Comparison of ENCODE assay signal across 25 cellular contexts in the genomic region with DNA sequence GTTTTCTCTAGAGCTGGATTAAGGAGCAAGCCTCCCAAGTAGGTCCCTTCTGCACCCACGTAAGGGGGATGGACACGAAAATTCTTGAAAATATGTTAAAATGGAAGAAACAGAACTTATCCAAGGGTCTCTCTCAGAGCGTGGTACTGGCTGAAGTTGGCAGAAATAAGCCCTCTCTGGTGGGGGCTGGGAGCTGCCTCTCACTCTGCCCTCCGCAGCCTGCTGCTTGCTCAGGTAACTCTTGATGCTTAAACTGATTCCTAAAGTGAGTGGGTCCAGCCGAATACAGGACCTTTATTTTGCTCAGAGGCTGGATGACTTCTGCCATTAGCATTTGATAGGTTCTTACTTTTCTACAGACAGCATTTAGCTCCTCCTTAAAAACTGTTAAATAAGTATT.
DNase-seq lines count a peak whose midpoint lies in the region; ATAC-seq, FAIRE-seq and TF ChIP-seq lines count a peak whose summit lies in the region.
"Had no signal": no experiment of that assay in that cellular context is flagged by ENCODE, and none has a peak within 500 bp of the region (broad histone marks: within the 10 kb centered on the region; RNA-seq: fewer than 3 reads in every experiment).

No MANE protein-coding gene starts in this region.

- H4K8ac ChIP-seq in H1 (ENCODE audit: extremely low read depth, insufficient read depth, low read length): no peak overlapping the region

- H3K4ac ChIP-seq in H1 (replicated peaks; ENCODE audit: insufficient read length, low read depth, low read length): no peak overlapping the region

- intact Hi-C loops in activated CD4-positive, alpha-beta T cell treated with anti-CD3 and anti-CD28 coated beads, Interleukin-2, amount 10 ng/mL, durations not matched to agents 24 days and 14 days (cut with micrococcal nuclease): no loop called here
- intact Hi-C loops in testis (cut with DNase I; ENCODE audit: low total_unique reads): no loop called here

- no peak overlapping the region for H3K18ac ChIP-seq in H1 (ENCODE audit: extremely low read depth, low read length)

- no peaks in the 10 kb centered on the region for H3K27me3 Mint-ChIP-seq in GM23338 (ENCODE audit: insufficient read depth, low read depth, poor library complexity)
- H3K27me3 Mint-ChIP-seq in activated CD4-positive, alpha-beta T cell treated with anti-CD3 and anti-CD28 coated beads, Interleukin-2, amount 10 ng/mL, durations not matched to agents 24 days and 14 days: no peaks in the 10 kb centered on the region
- H3K27me3 Mint-ChIP-seq: CD4-positive, alpha-beta T cell had no signal

- H2BK15ac ChIP-seq in H1 (ENCODE audit: low read length): no peak overlapping the region

- 87% methylated on average over 5 of the region's 5 CpGs; no CpG with 5 or more reads in 1 of the 2 experiments for WGBS in H1 (ENCODE audit: extremely low coverage in 1 of 2, insufficient coverage in 1 of 2, insufficient read length in 1 of 2, insufficient replicate concordance in 2 of 2, low coverage in 1 of 2, low lambda C conversion rate in 2 of 2, missing lambda C conversion rate in 1 of 2), 2 experiments
- 87 to 94% methylated on average over 5 of the region's 5 CpGs for WGBS in testis, 2 donors

- H3K27ac Mint-ChIP-seq in GM23338: no peak overlapping the region
- no peak overlapping the region for H3K27ac Mint-ChIP-seq in activated CD4-positive, alpha-beta T cell treated with anti-CD3 and anti-CD28 coated beads, Interleukin-2, amount 10 ng/mL, durations not matched to agents 24 days and 14 days
- H3K27ac Mint-ChIP-seq: CD4-positive, alpha-beta T cell; HFFc6 had no signal

- FAIRE-seq in H1 (lab: Jason Lieb, UNC): no peak
- FAIRE-seq: A549, HTR-8/SVneo had no signal

- POLR2A ChIA-PET in H1 (lab: Charles Lee; ENCODE audit: partially characterized antibody): no interaction called here

- no peak for TF ChIP-seq RAD21 in H1 (IDR thresholded peaks at IDR 0.05 in 1 of 2, conservative IDR thresholded peaks at IDR 0.05 in 1 of 2; ENCODE audit: low read depth in 2 of 2, low read length in 2 of 2)

- no peak overlapping the region for H3K4me3 ChIP-seq in GM23338
- H3K4me3 ChIP-seq in MM.1S (ENCODE audit: low read length): no peak overlapping the region; the same call in 1 of the 2 replicates
- H3K4me3 ChIP-seq in H1 (ENCODE audit: extremely low read depth in 1 of 4, insufficient read depth in 2 of 4, low read depth in 3 of 4, low read length in 4 of 4): no peak overlapping the region
- no peak overlapping the region for H3K4me3 ChIP-seq in testis
- H3K4me3 ChIP-seq: A549; BLaER1 treated with 17β-estradiol and CSF1 and Interleukin-3, amounts not matched to agents 10 nM and 100 nM; HAP-1; MG63 had no signal

- H3K79me1 ChIP-seq in H1 (ENCODE audit: low read depth, low read length): no peaks in the 10 kb centered on the region

- H3K4me2 ChIP-seq in GM23338 (no peak overlapping the region), MM.1S (ENCODE audit: low read depth, low read length) (peak overlapping the region; percentile 25), H1 (ENCODE audit: insufficient read depth in 1 of 2, low read depth in 2 of 2, low read length in 2 of 2) (no peak overlapping the region)
- H3K4me2 ChIP-seq: A549; BLaER1 treated with 17β-estradiol and CSF1 and Interleukin-3, amounts not matched to agents 10 nM and 100 nM had no signal

- no peaks in the 10 kb centered on the region; the same call in 1 of the 2 replicates for H3K23me2 ChIP-seq in H1 (ENCODE audit: low read depth, low read length)

- no peak overlapping the region for H3K56ac ChIP-seq in H1 (replicated peaks; ENCODE audit: insufficient read length, low read depth, low read length)

- H3K79me2 ChIP-seq in GM23338 (replicated peaks; ENCODE audit: insufficient read depth) (no peaks in the 10 kb centered on the region), MM.1S (ENCODE audit: low read length) (no peaks in the 10 kb centered on the region), H1 (ENCODE audit: control insufficient read depth in 1 of 2, insufficient read depth in 2 of 2, low read length in 2 of 2) (no peaks in the 10 kb centered on the region)

- no peak overlapping the region for H2AK5ac ChIP-seq in H1 (ENCODE audit: low read depth, low read length)

- H4K91ac ChIP-seq in H1 (replicated peaks; ENCODE audit: insufficient read length, low read length): no peak overlapping the region

- H3K23ac ChIP-seq in H1 (ENCODE audit: insufficient read length): no peak overlapping the region

- no peak overlapping the region for H4K5ac ChIP-seq in H1 (ENCODE audit: insufficient read length, low read depth, low read length)

- TF ChIP-seq POLR2A in H1 (IDR thresholded peaks at IDR 0.05; ENCODE audit: control extremely low read depth in 1 of 2, low read depth in 2 of 2, low read length in 2 of 2): no peak
- no peak for TF ChIP-seq POLR2A in testis (IDR thresholded peaks at IDR 0.05)

- H2BK12ac ChIP-seq in H1 (ENCODE audit: low read depth, low read length): no peak overlapping the region

- H3K4me3 Mint-ChIP-seq in GM23338: no peak overlapping the region
- no peak overlapping the region for H3K4me3 Mint-ChIP-seq in activated CD4-positive, alpha-beta T cell treated with anti-CD3 and anti-CD28 coated beads, Interleukin-2, amount 10 ng/mL, durations not matched to agents 24 days and 14 days
- H3K4me3 Mint-ChIP-seq: CD4-positive, alpha-beta T cell; HFFc6 had no signal

- peaks cover 7% of the 10 kb centered on the region; the same call in 2 of the 3 replicates for H3K36me3 Mint-ChIP-seq in GM23338 (ENCODE audit: low read depth)
- no peaks in the 10 kb centered on the region for H3K36me3 Mint-ChIP-seq in activated CD4-positive, alpha-beta T cell treated with anti-CD3 and anti-CD28 coated beads, Interleukin-2, amount 10 ng/mL, durations not matched to agents 24 days and 14 days (ENCODE audit: low read depth)

- peaks cover 17% of the 10 kb centered on the region for H3K9me3 Mint-ChIP-seq in GM23338
- peaks cover 12% of the 10 kb centered on the region for H3K9me3 Mint-ChIP-seq in activated CD4-positive, alpha-beta T cell treated with anti-CD3 and anti-CD28 coated beads, Interleukin-2, amount 10 ng/mL, durations not matched to agents 24 days and 14 days

- H3K4me1 ChIP-seq in GM23338 (ENCODE audit: insufficient read depth) (no peaks in the 10 kb centered on the region; the same call in 1 of the 2 replicates), MM.1S (ENCODE audit: low read length) (peaks cover 8% of the 10 kb centered on the region), H1 (replicated peaks in 1 of 4; ENCODE audit: control insufficient read depth in 3 of 4, insufficient read depth in 4 of 4, low read length in 3 of 4) (no peaks in the 10 kb centered on the region; a peak in 1 of 7 replicates), testis (no peaks in the 10 kb centered on the region)
- H3K4me1 ChIP-seq: A549; BLaER1 treated with 17β-estradiol and CSF1 and Interleukin-3, amounts not matched to agents 10 nM and 100 nM; HAP-1 had no signal

- H3K9me2 ChIP-seq in GM23338 (ENCODE audit: insufficient read depth) (no peaks in the 10 kb centered on the region), MM.1S (replicated peaks; ENCODE audit: insufficient read depth, low read length) (no peaks in the 10 kb centered on the region)

- no peak overlapping the region for H2BK20ac ChIP-seq in H1 (ENCODE audit: low read length)

- no peak for TF ChIP-seq EP300 in H1 (IDR thresholded peaks at IDR 0.05; ENCODE audit: borderline replicate concordance in 1 of 2, low read depth in 2 of 2, low read length in 2 of 2)

- H4K20me1 ChIP-seq in GM23338 (replicated peaks; ENCODE audit: insufficient read depth): no peaks in the 10 kb centered on the region
- H4K20me1 ChIP-seq in MM.1S (ENCODE audit: insufficient read depth, low read length): no peaks in the 10 kb centered on the region
- no peaks in the 10 kb centered on the region for H4K20me1 ChIP-seq in H1 (replicated peaks in 1 of 2; ENCODE audit: control insufficient read depth in 1 of 2, insufficient read depth in 2 of 2, low read length in 2 of 2)
- H4K20me1 ChIP-seq: BLaER1 treated with 17β-estradiol and CSF1 and Interleukin-3, amounts not matched to agents 10 nM and 100 nM had no signal

- H3F3A ChIP-seq in GM23338 (replicated peaks; ENCODE audit: low read depth) (no peaks in the 10 kb centered on the region), MM.1S (ENCODE audit: insufficient read depth, low read length) (peaks cover 9% of the 10 kb centered on the region)

- ATAC-seq in GM21390 (IDR thresholded peaks at IDR 0.05; ENCODE audit: unreplicated experiment): peak; percentile 14
- ATAC-seq in GM23338: peak; percentile 60
- ATAC-seq in HG03135 (IDR thresholded peaks at IDR 0.05; ENCODE audit: unreplicated experiment): no peak
- ATAC-seq: A549 had no signal

- H2BK5ac ChIP-seq in H1 (ENCODE audit: low read depth, low read length): no peak overlapping the region

- peaks cover 4% of the 10 kb centered on the region; the same call in 2 of the 3 replicates for H3K4me1 Mint-ChIP-seq in GM23338
- no peaks in the 10 kb centered on the region for H3K4me1 Mint-ChIP-seq in activated CD4-positive, alpha-beta T cell treated with anti-CD3 and anti-CD28 coated beads, Interleukin-2, amount 10 ng/mL, durations not matched to agents 24 days and 14 days

- H2BK120ac ChIP-seq in H1 (replicated peaks; ENCODE audit: low read depth, low read length): no peak overlapping the region

- CTCF ChIA-PET in H1 (lab: Charles Lee; ENCODE audit: partially characterized antibody): no interaction called here

- TF ChIP-seq CTCF in GM23338 (conservative IDR thresholded peaks at IDR 0.05; ENCODE audit: low read depth in 2 of 2) (no peak), MM.1S (IDR thresholded peaks at IDR 0.05; ENCODE audit: low read length) (no peak), H1 (IDR thresholded peaks at IDR 0.05; ENCODE audit: control extremely low read depth in 1 of 3, insufficient read depth in 1 of 3, low read depth in 1 of 3, low read length in 3 of 3) (no peak), testis (IDR thresholded peaks at IDR 0.05) (no peak)

- H3K27ac ChIP-seq in GM23338 (ENCODE audit: low read depth) (no peak overlapping the region), MM.1S (ENCODE audit: low read length) (peak overlapping the region; percentile 52; the same call in 1 of the 2 replicates), H1 (ENCODE audit: low read depth, low read length) (no peak overlapping the region), testis (no peak overlapping the region)
- H3K27ac ChIP-seq: A549; BLaER1 treated with 17β-estradiol and CSF1 and Interleukin-3, amounts not matched to agents 10 nM and 100 nM had no signal

- H3K36me3 ChIP-seq in GM23338 (ENCODE audit: insufficient read depth): no peaks in the 10 kb centered on the region
- H3K36me3 ChIP-seq in MM.1S (replicated peaks; ENCODE audit: insufficient read depth, low read length): no peaks in the 10 kb centered on the region
- no peaks in the 10 kb centered on the region for H3K36me3 ChIP-seq in H1 (ENCODE audit: control insufficient read depth in 2 of 4, insufficient read depth in 4 of 4, low read length in 3 of 4)
- H3K36me3 ChIP-seq in testis (ENCODE audit: low read depth, missing control alignments): no peaks in the 10 kb centered on the region
- H3K36me3 ChIP-seq: BLaER1 treated with 17β-estradiol and CSF1 and Interleukin-3, amounts not matched to agents 10 nM and 100 nM; HAP-1; MG63 had no signal

- H2AFZ ChIP-seq in GM23338 (peak overlapping the region; percentile 70; the same call in 1 of the 2 replicates), MM.1S (ENCODE audit: low read length) (no peak overlapping the region), H1 (ENCODE audit: low read length) (peak overlapping the region; percentile 73; the same call in 1 of the 2 replicates)

- no peak overlapping the region for H3K14ac ChIP-seq in H1 (ENCODE audit: insufficient read length)

- H3K27me3 ChIP-seq in GM23338 (ENCODE audit: insufficient read depth) (no peaks in the 10 kb centered on the region), MM.1S (replicated peaks; ENCODE audit: insufficient read depth, low read length) (no peaks in the 10 kb centered on the region; the same call in 1 of the 2 replicates), H1 (replicated peaks in 1 of 4; ENCODE audit: control insufficient read depth in 3 of 4, extremely low read depth in 1 of 4, insufficient read depth in 3 of 4, low read length in 3 of 4) (no peaks in the 10 kb centered on the region), testis (no peaks in the 10 kb centered on the region)
- H3K27me3 ChIP-seq: BLaER1 treated with 17β-estradiol and CSF1 and Interleukin-3, amounts not matched to agents 10 nM and 100 nM; MG63 had no signal

- no peaks in the 10 kb centered on the region for H3K9me3 ChIP-seq in MM.1S (replicated peaks; ENCODE audit: insufficient read depth, low read length)
- no peaks in the 10 kb centered on the region; a peak in 1 of 4 replicates for H3K9me3 ChIP-seq in H1 (ENCODE audit: insufficient read depth in 2 of 2, low read depth in 1 of 2, low read length in 1 of 2)
- no peaks in the 10 kb centered on the region for H3K9me3 ChIP-seq in testis
- H3K9me3 ChIP-seq: A549, HAP-1, MG63 had no signal

- H3K9ac ChIP-seq in MM.1S (ENCODE audit: low read length) (no peak overlapping the region), H1 (replicated peaks in 1 of 4; ENCODE audit: extremely low read depth in 1 of 4, low read depth in 3 of 4, low read length in 3 of 4) (no peak overlapping the region)
- H3K9ac ChIP-seq: BLaER1 treated with 17β-estradiol and CSF1 and Interleukin-3, amounts not matched to agents 10 nM and 100 nM had no signal

- no peak for DNase-seq in GM23338 (ENCODE audit: low spot score)
- DNase-seq in MM.1S: peak; percentile 6
- DNase-seq in H1 (ENCODE audit: low read depth in 1 of 2, low spot score in 2 of 2): no peak
- no peak for DNase-seq in activated CD4-positive, alpha-beta T cell treated with anti-CD3 and anti-CD28 coated beads, Interleukin-2, amount 10 ng/mL, durations not matched to agents 24 days and 14 days
- DNase-seq in testis: no peak
- DNase-seq: AML-193; CD4-positive, alpha-beta T cell; COR-L47; DMS53; HFFc6; KBM-7; MG63; NCI-H187; NCI-H2081 treated with DMSO at 0.1 percent for 48 hours; NCI-H2171; NCI-H226; NCI-H510A; NCI-H69; T-helper 2 cell had no signal
